Comparison of ENCODE assay signal across 2 cellular contexts in genomic region chr16:19174478-19174877, GRCh38.
TF ChIP-seq lines count a peak whose summit lies in the region.

No MANE protein-coding gene starts in this region.

TF ChIP-seq in HepG2, 621 proteins besides CTCF, POLR2A, EP300 and RAD21:
- TF ChIP-seq CHD4 (IDR thresholded peaks at IDR 0.05; ENCODE audit: borderline replicate concordance, low read length) (0 out of 2 replicates have a peak, but pooled peaks have one; percentile 27), MXD1 (CRISPR knock-in tag; IDR thresholded peaks at IDR 0.05) (no peak), ZNF629 (CRISPR knock-in tag; conservative IDR thresholded peaks at IDR 0.05) (peak; percentile 57)

TF ChIP-seq in K562, 482 proteins besides CTCF, POLR2A, EP300 and RAD21:
- TF ChIP-seq ZNF175 (CRISPR knock-in tag; IDR thresholded peaks at IDR 0.05; ENCODE audit: low read depth), result no peak
- TF ChIP-seq ZNF133 (CRISPR knock-in tag; IDR thresholded peaks at IDR 0.05), result no peak
- peak; percentile 60 for TF ChIP-seq RBM25 (IDR thresholded peaks at IDR 0.05; ENCODE audit: low read depth, low read length, severe bottlenecking)
- TF ChIP-seq MYNN (IDR thresholded peaks at IDR 0.05), result no peak
- TF ChIP-seq MYNN (CRISPR knock-in tag; IDR thresholded peaks at IDR 0.05), result no peak
- TF ChIP-seq ZNF232 (CRISPR knock-in tag; IDR thresholded peaks at IDR 0.05), result no peak
- no peak for TF ChIP-seq MED1 (CRISPR knock-in tag; IDR thresholded peaks at IDR 0.05; ENCODE audit: borderline replicate concordance)
- TF ChIP-seq MLLT1 (IDR thresholded peaks at IDR 0.05), result no peak
